11 cellular contexts compared by ENCODE assay signal in genomic region chr5:114418546-114419388, GRCh38. TPM values are rescaled to one million over a fixed set of nuclear protein-coding genes. Genes with fewer than 3 reads are reported as not detected.
DNase-seq lines count a peak whose midpoint lies in the region; ATAC-seq and TF ChIP-seq lines count a peak whose summit lies in the region.
"Had no signal": no experiment of that assay in that cellular context is flagged by ENCODE, and none has a peak within 500 bp of the region (broad histone marks: within the 10 kb centered on the region; RNA-seq: fewer than 3 reads in every experiment).

No MANE protein-coding gene starts in this region.

- no peaks in the 10 kb centered on the region for H3K36me3 Mint-ChIP-seq in T-helper 17 cell (ENCODE audit: low read depth)
- H3K36me3 Mint-ChIP-seq: activated naive CD4-positive, alpha-beta T cell treated with anti-CD3 and anti-CD28 coated beads, Interleukin-2, amount 50 U/mL, for 24 hours had no signal

- H3K4me1 ChIP-seq in tibial nerve: no peaks in the 10 kb centered on the region

- H3K27ac ChIP-seq in tibial nerve: no peak overlapping the region
- H3K27ac ChIP-seq: psoas muscle had no signal

- no peaks in the 10 kb centered on the region for H3K36me3 ChIP-seq in tibial nerve

- WGBS in tibial nerve, 2 donors: 56 to 62% methylated on average over 6 of the region's 6 CpGs

- no peaks in the 10 kb centered on the region for H3K27me3 ChIP-seq in tibial nerve

- no peak for TF ChIP-seq CTCF in tibial nerve (IDR thresholded peaks at IDR 0.05)

- H3K27me3 Mint-ChIP-seq in T-helper 17 cell: peaks cover 16% of the 10 kb centered on the region

- ATAC-seq in GM19463 (IDR thresholded peaks at IDR 0.05; ENCODE audit: unreplicated experiment): peak; percentile 92
- peak; percentile 75 for ATAC-seq in HG03045 (IDR thresholded peaks at IDR 0.05; ENCODE audit: unreplicated experiment)
- no peak for ATAC-seq in esophagus mucosa
- ATAC-seq in T-helper 17 cell: no peak
- ATAC-seq: psoas muscle had no signal

- no peak overlapping the region for H3K27ac Mint-ChIP-seq in T-helper 17 cell
- H3K27ac Mint-ChIP-seq: activated naive CD4-positive, alpha-beta T cell treated with anti-CD3 and anti-CD28 coated beads, Interleukin-2, amount 50 U/mL, for 24 hours had no signal

- no peaks in the 10 kb centered on the region for H3K4me1 Mint-ChIP-seq in T-helper 17 cell
- H3K4me1 Mint-ChIP-seq: activated naive CD4-positive, alpha-beta T cell treated with anti-CD3 and anti-CD28 coated beads, Interleukin-2, amount 50 U/mL, for 24 hours had no signal

- H3K9me3 ChIP-seq in tibial nerve (no peaks in the 10 kb centered on the region), T-helper 17 cell (ENCODE audit: control insufficient read depth, low read length, poor library complexity, severe bottlenecking) (no peaks in the 10 kb centered on the region)
- H3K9me3 ChIP-seq: psoas muscle had no signal

- peak; percentile 83 for DNase-seq in CD1c-positive myeloid dendritic cell (ENCODE audit: extremely low spot score)
- DNase-seq in NOMO-1 treated with dmso at 0.1 percent for 144 hours (lab: John Stamatoyannopoulos, UW; ENCODE audit: unreplicated experiment): peak; percentile 61
- DNase-seq in tibial nerve (ENCODE audit: low spot score in 2 of 2): no peak
- DNase-seq in T-helper 17 cell: no peak
- DNase-seq in NCI-H774 (lab: John Stamatoyannopoulos, UW): no peak
- DNase-seq: kidney glomerular epithelial cell, psoas muscle had no signal

- TF ChIP-seq POLR2A in tibial nerve (IDR thresholded peaks at IDR 0.05): no peak

- no peak for TF ChIP-seq EP300 in tibial nerve (IDR thresholded peaks at IDR 0.05)

- H3K4me3 Mint-ChIP-seq in T-helper 17 cell: no peak overlapping the region
- H3K4me3 Mint-ChIP-seq: activated naive CD4-positive, alpha-beta T cell treated with anti-CD3 and anti-CD28 coated beads, Interleukin-2, amount 50 U/mL, for 24 hours had no signal

- no peak overlapping the region for H3K4me3 ChIP-seq in tibial nerve
- H3K4me3 ChIP-seq: psoas muscle had no signal

RNA-seq across cellular contexts. Expression of gene KCNN2, which starts 56.9 kb away (rescaled TPM):
- total RNA-seq in tibial nerve (under 1 TPM in 2 of 4 donors, not detected in 2; 0.20 to 0.42 TPM), esophagus mucosa (0.36 TPM), T-helper 17 cell (not detected)

Comparison
In these comparisons a context has a peak if more than half of its experiments do, and no peak if none do; other contexts are left out.
1. DNase-seq: peak in CD1c-positive myeloid dendritic cell (single experiment) and NOMO-1 treated with dmso at 0.1 percent for 144 hours (single experiment); none in tibial nerve (0 of 2), T-helper 17 cell (0 of 3) and NCI-H774 (single experiment).
2. ATAC-seq: peak in GM19463 (single experiment) and HG03045 (single experiment); none in esophagus mucosa (single experiment) and T-helper 17 cell (single experiment).